17 cellular contexts compared by ENCODE assay signal in genomic region chr13:36288794-36289391, GRCh38. TPM values are rescaled to one million over a fixed set of nuclear protein-coding genes. Genes with fewer than 3 reads are reported as not detected.
"Had no signal": no experiment of that assay in that cellular context is flagged by ENCODE, and none has a peak within 500 bp of the region (broad histone marks: within the 10 kb centered on the region; RNA-seq: fewer than 3 reads in every experiment).

No MANE protein-coding gene starts in this region.

- H3K4me3 ChIP-seq: lung, right atrium auricular region had no signal

- H3K9me3 Mint-ChIP-seq: activated naive CD4-positive, alpha-beta T cell treated with anti-CD3 and anti-CD28 coated beads, Interleukin-2, amount 50 U/mL, for 72 hours had no signal

- H3K4me3 Mint-ChIP-seq: activated CD8-positive, alpha-beta memory T cell treated with anti-CD3 and anti-CD28 coated beads, Interleukin-2, amount 10 ng/mL, durations not matched to agents 7 days and 5 days; activated T-cell treated with anti-CD3 and anti-CD28 coated beads, Interleukin-2, amount 50 U/mL, for 24 hours; brain; immature natural killer cell; naive B cell had no signal

- H3K27me3 Mint-ChIP-seq: activated CD8-positive, alpha-beta memory T cell treated with anti-CD3 and anti-CD28 coated beads, Interleukin-2, amount 10 ng/mL, durations not matched to agents 7 days and 5 days had no signal

- H3K27ac Mint-ChIP-seq: activated CD8-positive, alpha-beta memory T cell treated with anti-CD3 and anti-CD28 coated beads, Interleukin-2, amount 10 ng/mL, durations not matched to agents 7 days and 5 days; activated naive CD4-positive, alpha-beta T cell treated with anti-CD3 and anti-CD28 coated beads, Interleukin-2, amount 50 U/mL, for 72 hours; activated T-cell treated with anti-CD3 and anti-CD28 coated beads, Interleukin-2, amount 50 U/mL, for 24 hours; brain; immature natural killer cell had no signal

- DNase-seq: activated CD4-positive, alpha-beta T cell treated with anti-CD3 and anti-CD28 coated beads, Interleukin-2, amount 50 U/mL, for 48 hours; activated CD8-positive, alpha-beta memory T cell treated with anti-CD3 and anti-CD28 coated beads, Interleukin-2, amount 10 ng/mL, durations not matched to agents 7 days and 5 days; activated effector memory CD4-positive, alpha-beta T cell treated with Interleukin-2 at 50 U/mL for 16 hours; activated T-cell treated with anti-CD3 and anti-CD28 coated beads, Interleukin-2, amount 50 U/mL, for 24 hours; amniotic stem cell; effector memory CD4-positive, alpha-beta T cell; immature natural killer cell; left colon; naive B cell; small intestine had no signal

- H3K27me3 ChIP-seq: neutrophil, right atrium auricular region had no signal

- H3K4me1 ChIP-seq: right atrium auricular region had no signal

- ATAC-seq: activated CD4-positive, CD25-positive, alpha-beta regulatory T cell treated with anti-CD3 and anti-CD28 coated beads, Interleukin-2, amount 50 U/mL, for 24 hours; activated CD8-positive, alpha-beta memory T cell treated with anti-CD3 and anti-CD28 coated beads, Interleukin-2, amount 10 ng/mL, durations not matched to agents 7 days and 5 days; activated naive CD4-positive, alpha-beta T cell treated with anti-CD3 and anti-CD28 coated beads, Interleukin-2, amount 50 U/mL, for 72 hours; left colon had no signal

- H3K27ac ChIP-seq: epithelial cell of prostate, neutrophil, right atrium auricular region had no signal

- H3K36me3 ChIP-seq: neutrophil, right atrium auricular region had no signal

- H3K36me3 Mint-ChIP-seq: activated CD8-positive, alpha-beta memory T cell treated with anti-CD3 and anti-CD28 coated beads, Interleukin-2, amount 10 ng/mL, durations not matched to agents 7 days and 5 days; activated naive CD4-positive, alpha-beta T cell treated with anti-CD3 and anti-CD28 coated beads, Interleukin-2, amount 50 U/mL, for 72 hours; brain; immature natural killer cell; naive B cell had no signal

- H3K4me1 Mint-ChIP-seq: activated CD8-positive, alpha-beta memory T cell treated with anti-CD3 and anti-CD28 coated beads, Interleukin-2, amount 10 ng/mL, durations not matched to agents 7 days and 5 days; brain; immature natural killer cell; naive B cell had no signal

RNA-seq across cellular contexts. Expression of gene CCDC169, which starts 8.7 kb away (rescaled TPM):
- polyA plus RNA-seq: immature natural killer cell had no signal
